9 cellular contexts compared by ENCODE assay signal in genomic region chrX:133776072-133776471, GRCh38.
DNase-seq lines count a peak whose midpoint lies in the region; ATAC-seq, FAIRE-seq and TF ChIP-seq lines count a peak whose summit lies in the region.
"Had no signal": no experiment of that assay in that cellular context is flagged by ENCODE, and none has a peak within 500 bp of the region (broad histone marks: within the 10 kb centered on the region; RNA-seq: fewer than 3 reads in every experiment).

No MANE protein-coding gene starts in this region.

- H2BK5ac ChIP-seq in mesendoderm (ENCODE audit: low read length), result no peak overlapping the region

- no peak overlapping the region for H2BK15ac ChIP-seq in mesendoderm (replicated peaks; ENCODE audit: low read depth)

- H3K4me3 ChIP-seq in NB4 (ENCODE audit: low read depth, low read length) (no peak overlapping the region), mesendoderm (ENCODE audit: low read length) (no peak overlapping the region)
- H3K4me3 ChIP-seq: thoracic aorta had no signal

- H4K8ac ChIP-seq in mesendoderm (ENCODE audit: low read depth, low read length), result no peak overlapping the region

- ATAC-seq in HG02642 (IDR thresholded peaks at IDR 0.05; ENCODE audit: poor library complexity, unreplicated experiment), result no peak
- ATAC-seq in GM21723 (IDR thresholded peaks at IDR 0.05; ENCODE audit: unreplicated experiment), result no peak
- ATAC-seq in GM19023 (IDR thresholded peaks at IDR 0.05; ENCODE audit: unreplicated experiment), result no peak

- no peak overlapping the region for H3K4me2 ChIP-seq in mesendoderm (ENCODE audit: low read length)

- no peak overlapping the region for H2BK120ac ChIP-seq in mesendoderm (ENCODE audit: low read depth, low read length)

- no peak overlapping the region for H3K23ac ChIP-seq in mesendoderm (ENCODE audit: low read length)

- H3K36me3 ChIP-seq in mesendoderm (ENCODE audit: control insufficient read depth, insufficient read depth, low read length), result no peaks in the 10 kb centered on the region
- H3K36me3 ChIP-seq: thoracic aorta had no signal

- TF ChIP-seq CTCF in NB4 (IDR thresholded peaks at IDR 0.05; ENCODE audit: low read depth, low read length), result peak; percentile 44

- no peak for TF ChIP-seq POLR2A in NB4 (IDR thresholded peaks at IDR 0.05; ENCODE audit: extremely low read depth, insufficient read length)

- no peak for FAIRE-seq in frontal cortex (lab: Jason Lieb, UNC)

- H3K79me2 ChIP-seq in mesendoderm (ENCODE audit: control insufficient read depth, insufficient read depth, low read length), result no peaks in the 10 kb centered on the region

- H3K27me3 ChIP-seq in mesendoderm (ENCODE audit: insufficient read depth, low read length, poor library complexity), result no peaks in the 10 kb centered on the region

- H3K18ac ChIP-seq in mesendoderm (ENCODE audit: low read length), result no peak overlapping the region

- no peak overlapping the region for H3K56ac ChIP-seq in mesendoderm (ENCODE audit: low read length)

- H4K5ac ChIP-seq in mesendoderm (ENCODE audit: low read length), result no peak overlapping the region

- no peaks in the 10 kb centered on the region for H3K79me1 ChIP-seq in mesendoderm (ENCODE audit: low read length)

- no peak overlapping the region for H3K4ac ChIP-seq in mesendoderm (ENCODE audit: low read depth, low read length)

- H3K4me1 ChIP-seq in mesendoderm (ENCODE audit: control insufficient read depth, low read depth, low read length), result no peaks in the 10 kb centered on the region

- no peak overlapping the region for H3K9ac ChIP-seq in mesendoderm (ENCODE audit: low read length)

- H2AK5ac ChIP-seq in mesendoderm (ENCODE audit: low read length), result no peak overlapping the region

- no CpG with 5 or more reads among the region's 7 CpGs for WGBS in mesendoderm (ENCODE audit: extremely low coverage, insufficient coverage, low lambda C conversion rate)

- DNase-seq in Daoy (ENCODE audit: low read depth) (peak; percentile 4), NB4 (ENCODE audit: low read depth) (peak; percentile 8), mesendoderm (peak; percentile 18), frontal cortex (ENCODE audit: low spot score in 2 of 2) (no peak)
- DNase-seq in activated naive CD4-positive, alpha-beta T cell treated with anti-CD3 and anti-CD28 coated beads, Interleukin-2, amount 50 U/mL, for 16 hours, result peak; percentile 36

- no peak overlapping the region for H3K27ac ChIP-seq in mesendoderm (ENCODE audit: low read depth, low read length)
- H3K27ac ChIP-seq: thoracic aorta had no signal

Comparison
In these comparisons a context has a peak if more than half of its experiments do, and no peak if none do; other contexts are left out.
1. DNase-seq: peak in Daoy (single experiment), NB4 (single experiment), activated naive CD4-positive, alpha-beta T cell treated with anti-CD3 and anti-CD28 coated beads, Interleukin-2, amount 50 U/mL, for 16 hours (single experiment) and mesendoderm (single experiment); none in frontal cortex (0 of 2).